27 cellular contexts compared by ENCODE assay signal in genomic region chr18:78416853-78417252, GRCh38.
"Had no signal": no experiment of that assay in that cellular context is flagged by ENCODE, and none has a peak within 500 bp of the region (broad histone marks: within the 10 kb centered on the region; RNA-seq: fewer than 3 reads in every experiment).

No MANE protein-coding gene starts in this region.

- ATAC-seq: activated CD4-positive, alpha-beta T cell treated with anti-CD3 and anti-CD28 coated beads for 36 hours; activated naive CD4-positive, alpha-beta T cell treated with anti-CD3 and anti-CD28 coated beads, Interleukin-2, amount 50 U/mL, for 72 hours; activated T-cell treated with anti-CD3 and anti-CD28 coated beads, Interleukin-2, amount 50 U/mL, for 72 hours; esophagus mucosa had no signal

- H3K4me3 ChIP-seq: ascending aorta, breast epithelium, cardiac muscle cell had no signal

- DNase-seq: activated CD4-positive, alpha-beta memory T cell treated with anti-CD3 and anti-CD28 coated beads for 36 hours; activated CD4-positive, alpha-beta T cell treated with anti-CD3 and anti-CD28 coated beads for 36 hours; activated CD4-positive, alpha-beta T cell treated with anti-CD3 and anti-CD28 coated beads, Interleukin-2, amount 10 ng/mL, durations not matched to agents 24 days and 14 days; activated CD4-positive, CD25-positive, alpha-beta regulatory T cell; activated CD4-positive, CD25-positive, alpha-beta regulatory T cell treated with anti-CD3 and anti-CD28 coated beads, Interleukin-2, amount 50 U/mL, for 72 hours; activated CD8-positive, alpha-beta memory T cell treated with anti-CD3 and anti-CD28 coated beads, Interleukin-2, amount 50 U/mL, for 48 hours; activated gamma-delta T cell; activated naive CD4-positive, alpha-beta T cell; activated naive CD4-positive, alpha-beta T cell treated with anti-CD3 and anti-CD28 coated beads, Interleukin-2, amount 10 ng/mL, durations not matched to agents 7 days and 5 days; activated naive CD8-positive, alpha-beta T cell treated with anti-CD3 and anti-CD28 coated beads, Interleukin-2, amount 10 ng/mL, durations not matched to agents 7 days and 5 days; activated T-cell treated with anti-CD3 and anti-CD28 coated beads for 4 hours; activated T-cell treated with anti-CD3 and anti-CD28 coated beads, Interleukin-2, amount 50 U/mL, for 24 hours; activated T-cell treated with anti-CD3 and anti-CD28 coated beads, Interleukin-2, amount 50 U/mL, for 72 hours; central memory CD4-positive, alpha-beta T cell; cortex of kidney; dermis blood vessel endothelial cell; effector CD8-positive, alpha-beta T cell; foreskin fibroblast; head of caudate nucleus; T-helper 2 cell had no signal

- H3K4me3 Mint-ChIP-seq: activated CD4-positive, alpha-beta memory T cell treated with anti-CD3 and anti-CD28 coated beads for 36 hours; activated CD4-positive, alpha-beta T cell treated with anti-CD3 and anti-CD28 coated beads for 36 hours; activated CD4-positive, alpha-beta T cell treated with anti-CD3 and anti-CD28 coated beads, Interleukin-2, amount 10 ng/mL, durations not matched to agents 24 days and 14 days; activated naive CD4-positive, alpha-beta T cell treated with anti-CD3 and anti-CD28 coated beads, Interleukin-2, amount 10 ng/mL, durations not matched to agents 7 days and 5 days; activated naive CD8-positive, alpha-beta T cell treated with anti-CD3 and anti-CD28 coated beads, Interleukin-2, amount 10 ng/mL, durations not matched to agents 7 days and 5 days; activated T-cell treated with anti-CD3 and anti-CD28 coated beads, Interleukin-2, amount 50 U/mL, for 24 hours; activated T-cell treated with anti-CD3 and anti-CD28 coated beads, Interleukin-2, amount 50 U/mL, for 72 hours; brain had no signal

- H3K27me3 Mint-ChIP-seq: activated CD4-positive, alpha-beta memory T cell treated with anti-CD3 and anti-CD28 coated beads for 36 hours; activated CD4-positive, alpha-beta T cell treated with anti-CD3 and anti-CD28 coated beads for 36 hours; activated CD4-positive, alpha-beta T cell treated with anti-CD3 and anti-CD28 coated beads, Interleukin-2, amount 10 ng/mL, durations not matched to agents 24 days and 14 days; activated naive CD4-positive, alpha-beta T cell treated with anti-CD3 and anti-CD28 coated beads, Interleukin-2, amount 10 ng/mL, durations not matched to agents 7 days and 5 days; activated naive CD8-positive, alpha-beta T cell treated with anti-CD3 and anti-CD28 coated beads, Interleukin-2, amount 10 ng/mL, durations not matched to agents 7 days and 5 days; activated T-cell treated with anti-CD3 and anti-CD28 coated beads, Interleukin-2, amount 50 U/mL, for 24 hours had no signal

- FAIRE-seq: frontal cortex had no signal

- H3K4me1 ChIP-seq: ascending aorta, breast epithelium had no signal

- H3K27ac Mint-ChIP-seq: activated CD4-positive, alpha-beta memory T cell treated with anti-CD3 and anti-CD28 coated beads for 36 hours; activated CD4-positive, alpha-beta T cell treated with anti-CD3 and anti-CD28 coated beads for 36 hours; activated CD4-positive, alpha-beta T cell treated with anti-CD3 and anti-CD28 coated beads, Interleukin-2, amount 10 ng/mL, durations not matched to agents 24 days and 14 days; activated naive CD4-positive, alpha-beta T cell treated with anti-CD3 and anti-CD28 coated beads, Interleukin-2, amount 10 ng/mL, durations not matched to agents 7 days and 5 days; activated naive CD4-positive, alpha-beta T cell treated with anti-CD3 and anti-CD28 coated beads, Interleukin-2, amount 50 U/mL, for 72 hours; activated naive CD8-positive, alpha-beta T cell treated with anti-CD3 and anti-CD28 coated beads, Interleukin-2, amount 10 ng/mL, durations not matched to agents 7 days and 5 days; activated T-cell treated with anti-CD3 and anti-CD28 coated beads, Interleukin-2, amount 50 U/mL, for 24 hours; activated T-cell treated with anti-CD3 and anti-CD28 coated beads, Interleukin-2, amount 50 U/mL, for 72 hours; brain had no signal

- H3K4me1 Mint-ChIP-seq: activated CD4-positive, alpha-beta T cell treated with anti-CD3 and anti-CD28 coated beads for 36 hours; activated CD4-positive, alpha-beta T cell treated with anti-CD3 and anti-CD28 coated beads, Interleukin-2, amount 10 ng/mL, durations not matched to agents 24 days and 14 days; activated naive CD4-positive, alpha-beta T cell treated with anti-CD3 and anti-CD28 coated beads, Interleukin-2, amount 10 ng/mL, durations not matched to agents 7 days and 5 days; activated naive CD8-positive, alpha-beta T cell treated with anti-CD3 and anti-CD28 coated beads, Interleukin-2, amount 10 ng/mL, durations not matched to agents 7 days and 5 days had no signal

- H3K9me3 Mint-ChIP-seq: activated CD4-positive, alpha-beta memory T cell treated with anti-CD3 and anti-CD28 coated beads for 36 hours; activated CD4-positive, alpha-beta T cell treated with anti-CD3 and anti-CD28 coated beads, Interleukin-2, amount 10 ng/mL, durations not matched to agents 24 days and 14 days; activated naive CD4-positive, alpha-beta T cell treated with anti-CD3 and anti-CD28 coated beads, Interleukin-2, amount 10 ng/mL, durations not matched to agents 7 days and 5 days; activated naive CD4-positive, alpha-beta T cell treated with anti-CD3 and anti-CD28 coated beads, Interleukin-2, amount 50 U/mL, for 72 hours; activated naive CD8-positive, alpha-beta T cell treated with anti-CD3 and anti-CD28 coated beads, Interleukin-2, amount 10 ng/mL, durations not matched to agents 7 days and 5 days; activated T-cell treated with anti-CD3 and anti-CD28 coated beads, Interleukin-2, amount 50 U/mL, for 24 hours; activated T-cell treated with anti-CD3 and anti-CD28 coated beads, Interleukin-2, amount 50 U/mL, for 72 hours had no signal

- H3K36me3 Mint-ChIP-seq: activated CD4-positive, alpha-beta memory T cell treated with anti-CD3 and anti-CD28 coated beads for 36 hours; activated naive CD4-positive, alpha-beta T cell treated with anti-CD3 and anti-CD28 coated beads, Interleukin-2, amount 10 ng/mL, durations not matched to agents 7 days and 5 days; activated naive CD4-positive, alpha-beta T cell treated with anti-CD3 and anti-CD28 coated beads, Interleukin-2, amount 50 U/mL, for 72 hours; activated naive CD8-positive, alpha-beta T cell treated with anti-CD3 and anti-CD28 coated beads, Interleukin-2, amount 10 ng/mL, durations not matched to agents 7 days and 5 days; brain had no signal

- H3K36me3 ChIP-seq: ascending aorta, breast epithelium, cardiac muscle cell had no signal

- H3K27ac ChIP-seq: ascending aorta, breast epithelium, cardiac muscle cell had no signal

- H3K27me3 ChIP-seq: ascending aorta, cardiac muscle cell had no signal

- H3K9me3 ChIP-seq: ascending aorta, breast epithelium had no signal
